29 cellular contexts compared by ENCODE assay signal in genomic region chr4:140117946-140118345, GRCh38.
"Had no signal": no experiment of that assay in that cellular context is flagged by ENCODE, and none has a peak within 500 bp of the region (broad histone marks: within the 10 kb centered on the region; RNA-seq: fewer than 3 reads in every experiment).

No MANE protein-coding gene starts in this region.

- H3K27me3 ChIP-seq: adrenal gland, brain microvascular endothelial cell had no signal

- H3K27ac ChIP-seq: adrenal gland, brain microvascular endothelial cell, VCaP had no signal

- H3K36me3 ChIP-seq: adrenal gland, brain microvascular endothelial cell had no signal

- H3K9me3 ChIP-seq: adrenal gland had no signal

- H3K4me3 ChIP-seq: adrenal gland had no signal

- DNase-seq: activated B cell treated with CpG ODN at 0.5 μM for 24 hours; activated CD4-positive, alpha-beta memory T cell treated with anti-CD3 and anti-CD28 coated beads for 36 hours; activated CD4-positive, alpha-beta T cell treated with anti-CD3 and anti-CD28 coated beads for 4 hours; activated CD4-positive, alpha-beta T cell treated with anti-CD3 and anti-CD28 coated beads, Interleukin-2, amount 50 U/mL, for 1 hour; activated CD4-positive, CD25-positive, alpha-beta regulatory T cell treated with anti-CD3 and anti-CD28 coated beads, Interleukin-2, amount 50 U/mL, for 72 hours; activated CD8-positive, alpha-beta memory T cell treated with anti-CD3 and anti-CD28 coated beads, Interleukin-2, amount 50 U/mL, for 4 hours; activated gamma-delta T cell treated with Interleukin-2 at 50 U/mL for 16 hours; activated naive CD4-positive, alpha-beta T cell treated with anti-CD3 and anti-CD28 coated beads for 36 hours; activated T-cell treated with anti-CD3 and anti-CD28 coated beads for 4 hours; activated T-cell treated with anti-CD3 and anti-CD28 coated beads, Interleukin-2, amount 50 U/mL, for 4 hours; adrenal gland; brain microvascular endothelial cell; central memory CD4-positive, alpha-beta T cell; NCI-H1105; NCI-H1417 treated with DMSO at 0.1 percent for 48 hours; NCI-H187 treated with DMSO at 0.1 percent for 48 hours; NCI-H2081; NCI-H2171 treated with DMSO at 0.1 percent for 48 hours; NCI-H226; NCI-H446 treated with DMSO at 0.1 percent for 48 hours; NCI-H524 treated with DMSO at 0.1 percent for 48 hours; PC-3; Right ventricle myocardium superior; SW 1271; T-helper 1 cell; T-helper 2 cell; T-helper 9 cell had no signal

- H3K4me1 ChIP-seq: adrenal gland had no signal

- ATAC-seq: activated naive CD4-positive, alpha-beta T cell treated with anti-CD3 and anti-CD28 coated beads, Interleukin-2, amount 50 U/mL, for 72 hours; activated T-cell treated with anti-CD3 and anti-CD28 coated beads, Interleukin-2, amount 50 U/mL, for 4 hours; PC-3 had no signal
